8 cellular contexts compared by ENCODE assay signal in genomic region chr18:48002933-48003365, GRCh38.
DNase-seq lines count a peak whose midpoint lies in the region; ATAC-seq, FAIRE-seq and TF ChIP-seq lines count a peak whose summit lies in the region.
"Had no signal": no experiment of that assay in that cellular context is flagged by ENCODE, and none has a peak within 500 bp of the region (broad histone marks: within the 10 kb centered on the region; RNA-seq: fewer than 3 reads in every experiment).

No MANE protein-coding gene starts in this region.

- H3K4me3 ChIP-seq in skin epidermis: no peak overlapping the region

- no peaks in the 10 kb centered on the region for H3K36me3 Mint-ChIP-seq in activated CD8-positive, alpha-beta memory T cell treated with anti-CD3 and anti-CD28 coated beads, Interleukin-2, amount 10 ng/mL, durations not matched to agents 7 days and 5 days

- DNase-seq in H54 (ENCODE audit: insufficient read length, low spot score) (peak; percentile 79), RWPE1 (ENCODE audit: low spot score) (peak; percentile 18), glomerular endothelial cell (ENCODE audit: extremely low read depth, low read depth, low spot score) (peak; percentile 65)
- DNase-seq in activated CD8-positive, alpha-beta memory T cell treated with anti-CD3 and anti-CD28 coated beads, Interleukin-2, amount 10 ng/mL, durations not matched to agents 7 days and 5 days: no peak
- DNase-seq: activated effector memory CD4-positive, alpha-beta T cell treated with anti-CD3 and anti-CD28 coated beads, Interleukin-2, amount 50 U/mL, for 16 hours had no signal

- no peak overlapping the region for H3K27ac Mint-ChIP-seq in activated CD8-positive, alpha-beta memory T cell treated with anti-CD3 and anti-CD28 coated beads, Interleukin-2, amount 10 ng/mL, durations not matched to agents 7 days and 5 days

- H3K4me1 Mint-ChIP-seq in activated CD8-positive, alpha-beta memory T cell treated with anti-CD3 and anti-CD28 coated beads, Interleukin-2, amount 10 ng/mL, durations not matched to agents 7 days and 5 days: no peaks in the 10 kb centered on the region

- no peak overlapping the region for H3K4me3 Mint-ChIP-seq in activated CD8-positive, alpha-beta memory T cell treated with anti-CD3 and anti-CD28 coated beads, Interleukin-2, amount 10 ng/mL, durations not matched to agents 7 days and 5 days

- CTCF ChIA-PET in RWPE1 (lab: Yijun Ruan, JAX): no interaction called here
- CTCF ChIA-PET in activated CD8-positive, alpha-beta memory T cell treated with anti-CD3 and anti-CD28 coated beads, Interleukin-2, amount 10 ng/mL, durations not matched to agents 7 days and 5 days (lab: Charles Lee): no interaction called here

- no peak for TF ChIP-seq CTCF in RWPE1 (conservative IDR thresholded peaks at IDR 0.05; ENCODE audit: low read depth)

- H3K27me3 Mint-ChIP-seq in activated CD8-positive, alpha-beta memory T cell treated with anti-CD3 and anti-CD28 coated beads, Interleukin-2, amount 10 ng/mL, durations not matched to agents 7 days and 5 days: peaks cover 8% of the 10 kb centered on the region

- no peak for TF ChIP-seq POLR2A in H54 (IDR thresholded peaks at IDR 0.05; ENCODE audit: low read depth, low read length)

- H3K27ac ChIP-seq in RWPE1 (peak overlapping the region; percentile 59), skin epidermis (peak overlapping the region in 12 of 21 experiments; percentile 1 to 72 (median 34))

- H3K9me3 Mint-ChIP-seq in activated CD8-positive, alpha-beta memory T cell treated with anti-CD3 and anti-CD28 coated beads, Interleukin-2, amount 10 ng/mL, durations not matched to agents 7 days and 5 days (ENCODE audit: low read depth): no peaks in the 10 kb centered on the region

- no peak for ATAC-seq in GM21576 (IDR thresholded peaks at IDR 0.05; ENCODE audit: unreplicated experiment)
- no peak for ATAC-seq in GM21723 (IDR thresholded peaks at IDR 0.05; ENCODE audit: unreplicated experiment)
- ATAC-seq in activated CD8-positive, alpha-beta memory T cell treated with anti-CD3 and anti-CD28 coated beads, Interleukin-2, amount 10 ng/mL, durations not matched to agents 7 days and 5 days: no peak

- POLR2A ChIA-PET in RWPE1 (lab: Yijun Ruan, JAX; ENCODE audit: low non-redundant PET): no interaction called here

- peak; percentile 83 for FAIRE-seq in H54 (lab: Jason Lieb, UNC)
